In genomic region chr1:31431351-31431750, GRCh38 we compare ENCODE assay signal across 19 cellular contexts. TPM values are rescaled to one million over a fixed set of nuclear protein-coding genes. Genes with fewer than 3 reads are reported as not detected.
"Had no signal": no experiment of that assay in that cellular context is flagged by ENCODE, and none has a peak within 500 bp of the region (broad histone marks: within the 10 kb centered on the region; RNA-seq: fewer than 3 reads in every experiment).

No MANE protein-coding gene starts in this region.

- H3K4me3 Mint-ChIP-seq: activated CD4-positive, alpha-beta memory T cell treated with anti-CD3 and anti-CD28 coated beads for 36 hours; activated CD8-positive, alpha-beta memory T cell treated with anti-CD3 and anti-CD28 coated beads, Interleukin-2, amount 10 ng/mL, durations not matched to agents 7 days and 5 days; activated T-cell treated with anti-CD3 and anti-CD28 coated beads, Interleukin-2, amount 50 U/mL, for 4 hours; naive thymus-derived CD4-positive, alpha-beta T cell had no signal

- H3K9ac ChIP-seq: parathyroid adenoma had no signal

- H3K36me3 ChIP-seq: colonic mucosa, uterus had no signal

- H3K27me3 ChIP-seq: body of pancreas, colonic mucosa, uterus had no signal

- H3K4me3 ChIP-seq: body of pancreas, colonic mucosa, esophagus squamous epithelium, uterus had no signal

- H3K27ac Mint-ChIP-seq: activated CD4-positive, alpha-beta memory T cell treated with anti-CD3 and anti-CD28 coated beads for 36 hours; activated CD8-positive, alpha-beta memory T cell treated with anti-CD3 and anti-CD28 coated beads, Interleukin-2, amount 10 ng/mL, durations not matched to agents 7 days and 5 days; activated naive CD4-positive, alpha-beta T cell treated with anti-CD3 and anti-CD28 coated beads, Interleukin-2, amount 50 U/mL, for 72 hours; naive thymus-derived CD4-positive, alpha-beta T cell had no signal

- DNase-seq: activated CD4-positive, alpha-beta memory T cell treated with anti-CD3 and anti-CD28 coated beads for 36 hours; activated CD8-positive, alpha-beta memory T cell treated with anti-CD3 and anti-CD28 coated beads, Interleukin-2, amount 10 ng/mL, durations not matched to agents 7 days and 5 days; activated gamma-delta T cell; activated T-cell treated with anti-CD3 and anti-CD28 coated beads, Interleukin-2, amount 50 U/mL, for 4 hours; central memory CD4-positive, alpha-beta T cell; colonic mucosa; esophagus squamous epithelium; naive thymus-derived CD4-positive, alpha-beta T cell; retina; stimulated activated CD4-positive, alpha-beta T cell treated with anti-CD3 and anti-CD28 coated beads, Interleukin-1b, Interleukin-23, amount 100 ng/mL, for 48 hours; T-helper 1 cell; T1000; uterus had no signal

- H3K36me3 Mint-ChIP-seq: activated CD4-positive, alpha-beta memory T cell treated with anti-CD3 and anti-CD28 coated beads for 36 hours; activated CD8-positive, alpha-beta memory T cell treated with anti-CD3 and anti-CD28 coated beads, Interleukin-2, amount 10 ng/mL, durations not matched to agents 7 days and 5 days; activated naive CD4-positive, alpha-beta T cell treated with anti-CD3 and anti-CD28 coated beads, Interleukin-2, amount 50 U/mL, for 72 hours; naive thymus-derived CD4-positive, alpha-beta T cell had no signal

- H3K9me3 ChIP-seq: body of pancreas, colonic mucosa, esophagus squamous epithelium, uterus had no signal

- H3K27ac ChIP-seq: body of pancreas, colonic mucosa, esophagus squamous epithelium, parathyroid adenoma, uterus had no signal

- ATAC-seq: activated CD8-positive, alpha-beta memory T cell treated with anti-CD3 and anti-CD28 coated beads, Interleukin-2, amount 10 ng/mL, durations not matched to agents 7 days and 5 days; activated naive CD4-positive, alpha-beta T cell treated with anti-CD3 and anti-CD28 coated beads, Interleukin-2, amount 50 U/mL, for 72 hours; activated T-cell treated with anti-CD3 and anti-CD28 coated beads, Interleukin-2, amount 50 U/mL, for 4 hours; body of pancreas; naive thymus-derived CD4-positive, alpha-beta T cell; SK-N-SH treated with all-trans-retinoic acid at 6 μM for 48 hours had no signal

- H2AFZ ChIP-seq: parathyroid adenoma had no signal

- H3K79me2 ChIP-seq: parathyroid adenoma had no signal

- H3K4me1 ChIP-seq: body of pancreas, colonic mucosa, parathyroid adenoma, uterus had no signal

- H3K9me3 Mint-ChIP-seq: activated CD4-positive, alpha-beta memory T cell treated with anti-CD3 and anti-CD28 coated beads for 36 hours; activated naive CD4-positive, alpha-beta T cell treated with anti-CD3 and anti-CD28 coated beads, Interleukin-2, amount 50 U/mL, for 72 hours; activated T-cell treated with anti-CD3 and anti-CD28 coated beads, Interleukin-2, amount 50 U/mL, for 4 hours; naive thymus-derived CD4-positive, alpha-beta T cell had no signal

- H3K27me3 Mint-ChIP-seq: activated CD4-positive, alpha-beta memory T cell treated with anti-CD3 and anti-CD28 coated beads for 36 hours; activated CD8-positive, alpha-beta memory T cell treated with anti-CD3 and anti-CD28 coated beads, Interleukin-2, amount 10 ng/mL, durations not matched to agents 7 days and 5 days had no signal

- H3K4me1 Mint-ChIP-seq: activated CD8-positive, alpha-beta memory T cell treated with anti-CD3 and anti-CD28 coated beads, Interleukin-2, amount 10 ng/mL, durations not matched to agents 7 days and 5 days; naive thymus-derived CD4-positive, alpha-beta T cell had no signal

RNA-seq across cellular contexts. Expression of gene SERINC2, which starts 18.3 kb away (rescaled TPM):
- polyA plus RNA-seq: naive thymus-derived CD4-positive, alpha-beta T cell had no signal

RNA-seq across cellular contexts. Expression of gene FABP3, which starts 58.5 kb away (rescaled TPM):
- total RNA-seq: activated CD4-positive, alpha-beta memory T cell treated with anti-CD3 and anti-CD28 coated beads for 36 hours; activated CD8-positive, alpha-beta memory T cell treated with anti-CD3 and anti-CD28 coated beads, Interleukin-2, amount 10 ng/mL, durations not matched to agents 7 days and 5 days; activated naive CD4-positive, alpha-beta T cell treated with anti-CD3 and anti-CD28 coated beads, Interleukin-2, amount 50 U/mL, for 72 hours; activated T-cell treated with anti-CD3 and anti-CD28 coated beads, Interleukin-2, amount 50 U/mL, for 4 hours; glomerular endothelial cell; mononuclear cell had no signal
- polyA plus RNA-seq: naive thymus-derived CD4-positive, alpha-beta T cell had no signal
